ENCODE assay signal across 8 cellular contexts in the genomic region with DNA sequence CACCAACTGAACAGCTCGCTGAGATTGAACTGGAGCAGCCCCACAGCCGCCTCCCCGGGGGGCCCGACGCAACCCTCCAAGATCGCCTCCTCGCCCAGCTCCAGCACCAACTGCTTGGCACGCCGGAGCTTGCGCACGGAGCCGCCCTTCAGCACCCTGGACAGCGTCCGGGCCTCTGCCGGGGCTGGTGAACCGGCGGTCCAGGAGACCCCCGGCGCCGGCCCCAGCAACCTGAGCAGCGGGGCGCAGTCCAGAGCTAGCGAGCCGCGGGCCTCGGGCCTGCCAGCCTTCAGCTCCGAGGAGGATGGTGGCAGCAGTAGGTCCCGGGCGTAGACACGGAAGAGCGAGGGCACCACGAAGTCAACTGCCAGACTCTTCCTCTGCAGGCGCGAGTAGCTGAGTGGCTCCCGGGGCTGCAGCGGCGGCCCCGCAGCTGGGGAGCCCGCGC. TPM values are rescaled to one million over a fixed set of nuclear protein-coding genes. Genes with fewer than 3 reads are reported as not detected.
DNase-seq lines count a peak whose midpoint lies in the region; ATAC-seq and TF ChIP-seq lines count a peak whose summit lies in the region.

No MANE protein-coding gene starts in this region.

- peak overlapping the region in 1 of 4 experiments; percentile 48 for H3K4me3 ChIP-seq in fibroblast of lung (replicated peaks in 1 of 4; ENCODE audit: control extremely low read depth in 1 of 4, insufficient read depth in 1 of 4, low read depth in 3 of 4, low read length in 4 of 4)

- DNase-seq in activated effector memory CD4-positive, alpha-beta T cell treated with anti-CD3 and anti-CD28 coated beads, Interleukin-2, amount 50 U/mL, for 16 hours: peak; percentile 73
- no peak for DNase-seq in activated effector memory CD4-positive, alpha-beta T cell treated with Interleukin-2 at 50 U/mL for 16 hours
- peak; percentile 75 for DNase-seq in activated CD8-positive, alpha-beta memory T cell treated with anti-CD3 and anti-CD28 coated beads for 24 hours
- DNase-seq in fibroblast of lung (ENCODE audit: low read depth in 2 of 2): peak; percentile 13 to 60
- peak; percentile 91 for DNase-seq in neural crest cell (ENCODE audit: low read depth, low spot score)
- DNase-seq in ureter (ENCODE audit: low spot score): peak; percentile 54
- no peak for DNase-seq in NK-92 treated with Interleukin-12 subunit alpha and Interleukin-12 subunit beta, amount 100 ng/mL, for 24 hours (lab: John Stamatoyannopoulos, UW)

- peaks cover 77% of the 10 kb centered on the region for H3K27me3 Mint-ChIP-seq in neural crest cell (ENCODE audit: low read depth)

- TF ChIP-seq CTCF in fibroblast of lung (conservative IDR thresholded peaks at IDR 0.05 in 1 of 2, IDR thresholded peaks at IDR 0.05 in 1 of 2; ENCODE audit: low read depth in 1 of 2, low read length in 2 of 2): no peak
- no peak for TF ChIP-seq CTCF in neural crest cell (conservative IDR thresholded peaks at IDR 0.05)

- no peaks in the 10 kb centered on the region for H3K36me3 Mint-ChIP-seq in neural crest cell (ENCODE audit: low read depth)

- no peaks in the 10 kb centered on the region for H3K4me1 ChIP-seq in fibroblast of lung (ENCODE audit: control insufficient read depth, extremely low read depth, insufficient read depth, low read length)

- H3K9me3 Mint-ChIP-seq in neural crest cell: no peaks in the 10 kb centered on the region

- no peak for ATAC-seq in GM21723 (IDR thresholded peaks at IDR 0.05; ENCODE audit: unreplicated experiment)

- no peaks in the 10 kb centered on the region for H4K20me1 ChIP-seq in fibroblast of lung (ENCODE audit: control insufficient read depth, extremely low read depth, insufficient read depth, low read length)

- no peak overlapping the region for H3K27ac Mint-ChIP-seq in neural crest cell (ENCODE audit: unreplicated experiment)

- H3K27me3 ChIP-seq in fibroblast of lung (ENCODE audit: control insufficient read depth, insufficient read depth, low read length): peaks cover 16% of the 10 kb centered on the region

- peak overlapping the region; percentile 57 for H3K4me3 Mint-ChIP-seq in neural crest cell

- H3K4me2 ChIP-seq in fibroblast of lung (ENCODE audit: extremely low read depth, insufficient read depth, low read length): no peak overlapping the region

- peaks cover 31% of the 10 kb centered on the region for H3K4me1 Mint-ChIP-seq in neural crest cell

- no peaks in the 10 kb centered on the region for H3K79me2 ChIP-seq in fibroblast of lung (ENCODE audit: control insufficient read depth, insufficient read depth, low read length)

- no peaks in the 10 kb centered on the region for H3K9me3 ChIP-seq in fibroblast of lung (ENCODE audit: control insufficient read depth, insufficient read depth, low read depth, low read length)

- H2AFZ ChIP-seq in fibroblast of lung (ENCODE audit: low read length): no peak overlapping the region

- no peaks in the 10 kb centered on the region for H3K36me3 ChIP-seq in fibroblast of lung (ENCODE audit: control insufficient read depth, insufficient read depth, low read length)

- no peak overlapping the region for H3K27ac ChIP-seq in fibroblast of lung (ENCODE audit: insufficient read depth, low read length)

- H3K9ac ChIP-seq in fibroblast of lung (ENCODE audit: insufficient read depth, low read length): no peak overlapping the region

RNA-seq across cellular contexts. Expression of gene ALK, which starts 1.2 kb away (rescaled TPM):
- total RNA-seq in fibroblast of lung (under 0.01 TPM in 2 replicates), neural crest cell (2.0 and 2.1 TPM in 2 replicates), ureter (0.36 TPM)
- 0.01 and 0.02 TPM in 2 replicates for polyA plus RNA-seq in fibroblast of lung
- not detected in 2 replicates for polyA plus RNA-seq in fibroblast of lung (2012)
- polyA minus RNA-seq in fibroblast of lung (ENCODE audit: low replicate concordance): not detected in 2 replicates

Comparison
In these comparisons a context has a peak if more than half of its experiments do, and no peak if none do; other contexts are left out.
1. DNase-seq: peak in activated effector memory CD4-positive, alpha-beta T cell treated with anti-CD3 and anti-CD28 coated beads, Interleukin-2, amount 50 U/mL, for 16 hours (single experiment), activated CD8-positive, alpha-beta memory T cell treated with anti-CD3 and anti-CD28 coated beads for 24 hours (single experiment), fibroblast of lung (2 of 2), neural crest cell (single experiment) and ureter (single experiment); none in activated effector memory CD4-positive, alpha-beta T cell treated with Interleukin-2 at 50 U/mL for 16 hours (single experiment) and NK-92 treated with Interleukin-12 subunit alpha and Interleukin-12 subunit beta, amount 100 ng/mL, for 24 hours (single experiment).